In genomic region chr19:38298841-38299680, GRCh38 we compare ENCODE assay signal across 18 cellular contexts. TPM values are rescaled to one million over a fixed set of nuclear protein-coding genes. Genes with fewer than 3 reads are reported as not detected.
A peak's percentile ranks its signal among the peaks of the same experiment; 100 is the strongest.
DNase-seq lines count a peak whose midpoint lies in the region; ATAC-seq and TF ChIP-seq lines count a peak whose summit lies in the region.
"Had no signal": no experiment of that assay in that cellular context is flagged by ENCODE, and none has a peak within 500 bp of the region (broad histone marks: within the 10 kb centered on the region; RNA-seq: fewer than 3 reads in every experiment).

No MANE protein-coding gene starts in this region.

- no peak overlapping the region for H3K4me3 Mint-ChIP-seq in type B pancreatic cell
- H3K4me3 Mint-ChIP-seq in stimulated activated naive CD8-positive, alpha-beta T cell treated with anti-CD3 and anti-CD28 coated beads, Interleukin-15, amount 100 ng/mL, for 72 hours, result no peak overlapping the region
- H3K4me3 Mint-ChIP-seq: neural crest cell had no signal

- no peak for TF ChIP-seq CTCF in breast epithelium (IDR thresholded peaks at IDR 0.05)
- no peak for TF ChIP-seq CTCF in mammary epithelial cell (conservative IDR thresholded peaks at IDR 0.05 in 1 of 2, IDR thresholded peaks at IDR 0.05 in 1 of 2; ENCODE audit: extremely low read depth in 1 of 2, insufficient read depth in 1 of 2, low read depth in 1 of 2, low read length in 2 of 2)
- no peak for TF ChIP-seq CTCF in ascending aorta (IDR thresholded peaks at IDR 0.05)
- TF ChIP-seq CTCF in type B pancreatic cell (conservative IDR thresholded peaks at IDR 0.05), result no peak

- in situ Hi-C loops in mammary epithelial cell (cut with MboI; ENCODE audit: low sequenced_read_pairs in 2 of 2), result no loop called here

- no peak overlapping the region for H3K4me3 ChIP-seq in breast epithelium
- no peak overlapping the region for H3K4me3 ChIP-seq in mammary epithelial cell (replicated peaks in 1 of 3; ENCODE audit: insufficient read depth in 1 of 3, low read depth in 2 of 3, low read length in 3 of 3)
- no peak overlapping the region for H3K4me3 ChIP-seq in ascending aorta
- H3K4me3 ChIP-seq: gastroesophageal sphincter, SK-N-MC, testis had no signal

- ATAC-seq in stimulated activated naive CD8-positive, alpha-beta T cell treated with anti-CD3 and anti-CD28 coated beads, Interleukin-15, amount 100 ng/mL, for 72 hours, result no peak
- ATAC-seq in GM18873 (IDR thresholded peaks at IDR 0.05; ENCODE audit: low FRiP score, unreplicated experiment), result no peak
- ATAC-seq: gastroesophageal sphincter had no signal

- H3K27me3 Mint-ChIP-seq in type B pancreatic cell, result no peaks in the 10 kb centered on the region
- H3K27me3 Mint-ChIP-seq in stimulated activated naive CD8-positive, alpha-beta T cell treated with anti-CD3 and anti-CD28 coated beads, Interleukin-15, amount 100 ng/mL, for 72 hours, result no peaks in the 10 kb centered on the region

- CTCF ChIA-PET in mammary epithelial cell (lab: Charles Lee; ENCODE audit: low non-redundant PET), result no interaction called here

- 79% methylated on average over 10 of the region's 11 CpGs for WGBS in mammary epithelial cell (ENCODE audit: low coverage, missing lambda C conversion rate)

- TF ChIP-seq POLR2A in breast epithelium (IDR thresholded peaks at IDR 0.05), result no peak

- no peaks in the 10 kb centered on the region for H4K20me1 ChIP-seq in mammary epithelial cell (ENCODE audit: insufficient read depth, low read length)

- no peak overlapping the region for H3K9ac ChIP-seq in mammary epithelial cell (ENCODE audit: insufficient read depth, low read length)

- H3K4me2 ChIP-seq in mammary epithelial cell (ENCODE audit: insufficient read depth, low read depth, low read length), result no peak overlapping the region

- H3K9me3 ChIP-seq in breast epithelium, result no peaks in the 10 kb centered on the region
- no peaks in the 10 kb centered on the region for H3K9me3 ChIP-seq in mammary epithelial cell (replicated peaks; ENCODE audit: insufficient read depth, low read length)
- H3K9me3 ChIP-seq in ascending aorta, result no peaks in the 10 kb centered on the region
- H3K9me3 ChIP-seq: gastroesophageal sphincter, testis had no signal

- H3K27ac ChIP-seq in breast epithelium, result peak overlapping the region; percentile 45 to 81
- no peak overlapping the region for H3K27ac ChIP-seq in mammary epithelial cell (ENCODE audit: insufficient read depth, low read depth, low read length)
- peak overlapping the region; percentile 59 to 69 for H3K27ac ChIP-seq in ascending aorta
- H3K27ac ChIP-seq: SK-N-MC, testis had no signal

- BruUV-seq in mammary epithelial cell (replicated peaks; lab: Mats Ljungman, UMichigan), result no TSS peak

- no peaks in the 10 kb centered on the region for H3K9me3 Mint-ChIP-seq in type B pancreatic cell
- no peaks in the 10 kb centered on the region for H3K9me3 Mint-ChIP-seq in stimulated activated naive CD8-positive, alpha-beta T cell treated with anti-CD3 and anti-CD28 coated beads, Interleukin-15, amount 100 ng/mL, for 72 hours
- H3K9me3 Mint-ChIP-seq: neural crest cell had no signal

- no peaks in the 10 kb centered on the region for H3K4me1 ChIP-seq in breast epithelium
- H3K4me1 ChIP-seq in mammary epithelial cell (ENCODE audit: insufficient read depth, low read length), result peaks cover 58% of the 10 kb centered on the region
- peaks cover 0 to 7% of the 10 kb centered on the region in 2 donors for H3K4me1 ChIP-seq in ascending aorta
- H3K4me1 ChIP-seq: testis had no signal

- intact Hi-C loops in breast epithelium (cut with DNase I; ENCODE audit: low total_unique reads), result no loop called here
- intact Hi-C loops in mammary epithelial cell (cut with micrococcal nuclease), result no loop called here
- intact Hi-C loops in ascending aorta (cut with DNase I), result no loop called here

- DNase-seq in breast epithelium (ENCODE audit: low spot score in 2 of 2), result no peak
- DNase-seq in mammary epithelial cell, result no peak
- DNase-seq in ascending aorta (ENCODE audit: low spot score in 2 of 2), result no peak
- peak; percentile 75 for DNase-seq in kidney tubule cell (ENCODE audit: low spot score)
- no peak for DNase-seq in type B pancreatic cell (ENCODE audit: extremely low spot score, unreplicated experiment)
- DNase-seq in NCI-H2171 treated with DMSO at 0.1 percent for 48 hours (lab: John Stamatoyannopoulos, UW), result no peak
- no peak for DNase-seq in stimulated activated naive CD8-positive, alpha-beta T cell treated with anti-CD3 and anti-CD28 coated beads, Interleukin-15, amount 100 ng/mL, for 72 hours
- DNase-seq: KBM-7, left cardiac atrium, NCI-H1694, NCI-H774, small intestine, testis had no signal

- dilution Hi-C loops in mammary epithelial cell (cut with HindIII; ENCODE audit: low sequenced_read_pairs), result no loop called here

- no peak overlapping the region for H2AFZ ChIP-seq in mammary epithelial cell (ENCODE audit: low read depth, low read length)

- H3K4me1 Mint-ChIP-seq in type B pancreatic cell (ENCODE audit: unreplicated experiment), result no peaks in the 10 kb centered on the region
- H3K4me1 Mint-ChIP-seq in stimulated activated naive CD8-positive, alpha-beta T cell treated with anti-CD3 and anti-CD28 coated beads, Interleukin-15, amount 100 ng/mL, for 72 hours, result no peaks in the 10 kb centered on the region

- no peaks in the 10 kb centered on the region for H3K36me3 Mint-ChIP-seq in type B pancreatic cell

- peaks cover 16% of the 10 kb centered on the region for H3K79me2 ChIP-seq in mammary epithelial cell (ENCODE audit: insufficient read depth, low read length)

- H3K36me3 ChIP-seq in breast epithelium (no peaks in the 10 kb centered on the region), mammary epithelial cell (ENCODE audit: insufficient read depth, low read length) (peaks cover 3% of the 10 kb centered on the region), ascending aorta (peaks cover 13 to 16% of the 10 kb centered on the region in 2 donors)
- H3K36me3 ChIP-seq: gastroesophageal sphincter had no signal

- peak overlapping the region; percentile 88 for H3K27ac Mint-ChIP-seq in type B pancreatic cell
- no peak overlapping the region for H3K27ac Mint-ChIP-seq in stimulated activated naive CD8-positive, alpha-beta T cell treated with anti-CD3 and anti-CD28 coated beads, Interleukin-15, amount 100 ng/mL, for 72 hours

- H3K27me3 ChIP-seq in breast epithelium (no peaks in the 10 kb centered on the region), mammary epithelial cell (ENCODE audit: insufficient read depth, low read length) (no peaks in the 10 kb centered on the region), ascending aorta (no peaks in the 10 kb centered on the region)
- H3K27me3 ChIP-seq: gastroesophageal sphincter, testis had no signal

RNA-seq across cellular contexts. Expression of gene C19orf33, which starts 5.0 kb away (rescaled TPM):
- 10 to 100 TPM in 2 of 3 donors, 1 to 10 TPM in 1; 3.5 to 19.3 (median 13.1) TPM for total RNA-seq in breast epithelium
- 100 to 1,000 TPM in 1 of 2 donors, 10 to 100 TPM in 1; 39.7 to 162 TPM for total RNA-seq in mammary epithelial cell
- 445 TPM for polyA plus RNA-seq in mammary epithelial cell
- 5.5 TPM for polyA minus RNA-seq in mammary epithelial cell
- total RNA-seq in ascending aorta, result not detected
- total RNA-seq in type B pancreatic cell (ENCODE audit: low replicate concordance), result 46.8 and 270 TPM in 2 replicates
- total RNA-seq: A673, neural crest cell had no signal

RNA-seq across cellular contexts. Expression of gene YIF1B, which starts 16.7 kb away (rescaled TPM):
- total RNA-seq in breast epithelium, result 10 to 100 TPM; 20.5 to 28.8 (median 27.7) TPM
- 10 to 100 TPM; 43.8 to 74.7 TPM for total RNA-seq in mammary epithelial cell
- polyA plus RNA-seq in mammary epithelial cell, result 44.8 TPM
- 20.7 TPM for polyA minus RNA-seq in mammary epithelial cell
- 24.7 TPM for total RNA-seq in ascending aorta
- total RNA-seq in type B pancreatic cell (ENCODE audit: low replicate concordance), result 41.0 and 42.9 TPM in 2 replicates

RNA-seq across cellular contexts. Expression of gene KCNK6, which starts 20.6 kb away (rescaled TPM):
- total RNA-seq in breast epithelium, result 1 to 10 TPM; 3.5 to 5.1 (median 3.6) TPM
- total RNA-seq in mammary epithelial cell, result 10 to 100 TPM; 14.2 to 46.6 TPM
- polyA plus RNA-seq in mammary epithelial cell, result 17.8 TPM
- 3.0 TPM for polyA minus RNA-seq in mammary epithelial cell
- total RNA-seq in ascending aorta, result 22.8 TPM
- total RNA-seq in type B pancreatic cell (ENCODE audit: low replicate concordance), result 5.2 and 14.4 TPM in 2 replicates
- total RNA-seq: A673, neural crest cell had no signal

RNA-seq across cellular contexts. Expression of gene SPINT2, which starts 34.7 kb away (rescaled TPM):
- total RNA-seq in breast epithelium, result 100 to 1,000 TPM in 2 of 3 donors, 10 to 100 TPM in 1; 17.1 to 639 (median 492) TPM
- 100 to 1,000 TPM; 775 to 871 TPM for total RNA-seq in mammary epithelial cell
- polyA plus RNA-seq in mammary epithelial cell, result 333 TPM
- polyA minus RNA-seq in mammary epithelial cell, result 334 TPM
- total RNA-seq in ascending aorta, result 193 TPM
- total RNA-seq in type B pancreatic cell (ENCODE audit: low replicate concordance), result 243 and 526 TPM in 2 replicates
- total RNA-seq: A673 had no signal

RNA-seq across cellular contexts. Expression of gene CATSPERG, which starts 36.6 kb away (rescaled TPM):
- total RNA-seq in breast epithelium (1 to 10 TPM; 6.4 to 7.8 (median 6.9) TPM), mammary epithelial cell (1 to 10 TPM in 1 of 2 donors, under 1 TPM in 1; 0.83 to 2.8 TPM), ascending aorta (2.9 TPM), type B pancreatic cell (ENCODE audit: low replicate concordance) (5.2 and 11.9 TPM in 2 replicates)
- 0.96 TPM for polyA plus RNA-seq in mammary epithelial cell
- not detected for polyA minus RNA-seq in mammary epithelial cell
